In genomic region chr1:31397360-31398095, GRCh38 we compare ENCODE assay signal across 1 cellular context.
TF ChIP-seq lines count a peak whose summit lies in the region.

No MANE protein-coding gene starts in this region.

TF ChIP-seq in A549, 52 proteins besides CTCF, POLR2A, EP300 and RAD21 (continued from another document):
- no peak for TF ChIP-seq MAZ (IDR thresholded peaks at IDR 0.05; ENCODE audit: borderline replicate concordance, low read depth, low read length)
- no peak for TF ChIP-seq ZSCAN20 (CRISPR knock-in tag; IDR thresholded peaks at IDR 0.05)
- TF ChIP-seq HMGXB4 (CRISPR knock-in tag; IDR thresholded peaks at IDR 0.05; ENCODE audit: borderline replicate concordance): no peak
- no peak for TF ChIP-seq E2F6 (IDR thresholded peaks at IDR 0.05; ENCODE audit: borderline replicate concordance, low read depth)
